8 cellular contexts compared by ENCODE assay signal in the genomic region with DNA sequence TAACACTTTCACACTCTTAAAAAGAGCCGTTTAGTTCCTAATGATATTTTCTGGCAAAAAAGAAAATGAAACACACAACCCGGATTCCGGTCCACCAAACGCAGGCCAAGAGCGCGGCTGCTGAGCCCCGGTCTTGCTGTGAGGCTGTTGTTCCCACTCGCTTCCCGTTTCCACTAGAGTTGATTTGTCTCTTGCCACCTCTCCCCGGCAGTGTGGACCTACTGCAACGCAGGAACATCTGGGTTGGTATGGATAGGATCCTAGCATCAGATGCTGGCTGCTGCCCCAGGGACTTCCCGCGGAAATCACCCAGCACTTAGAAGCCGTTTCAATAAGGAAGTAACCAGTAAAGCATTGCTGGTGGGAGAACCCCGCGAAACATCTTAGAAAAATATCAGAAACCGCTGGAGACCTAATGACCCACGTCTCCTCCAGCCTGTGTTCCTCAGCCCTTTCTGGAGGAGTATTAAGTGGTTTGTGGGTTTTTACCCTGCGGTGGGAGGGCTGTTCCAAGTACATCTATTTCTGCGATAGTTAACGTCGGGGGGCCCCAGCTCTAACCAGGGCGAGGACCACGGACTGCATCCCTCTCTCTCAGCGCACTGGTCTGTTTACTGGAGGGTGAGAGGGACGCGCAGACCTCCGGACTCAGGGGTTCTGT. TPM values are rescaled to one million over a fixed set of nuclear protein-coding genes. Genes with fewer than 3 reads are reported as not detected.
DNase-seq lines count a peak whose midpoint lies in the region; TF ChIP-seq lines count a peak whose summit lies in the region.

No MANE protein-coding gene starts in this region.

- H3K9me3 ChIP-seq in neutrophil, result no peaks in the 10 kb centered on the region

- DNase-seq in HFF-Myc (ENCODE audit: extremely low read depth, low read depth) (no peak), NCI-H2227 (lab: John Stamatoyannopoulos, UW; ENCODE audit: unreplicated experiment) (peak; percentile 44), activated T-cell treated with anti-CD3 and anti-CD28 coated beads for 24 hours (ENCODE audit: low read depth) (peak; percentile 55), fibroblast of peridontal ligament (ENCODE audit: extremely low read depth) (peak; percentile 62), amniotic stem cell (lab: John Stamatoyannopoulos, UW) (no peak)

- TF ChIP-seq CTCF in GM12875 (IDR thresholded peaks at IDR 0.05; ENCODE audit: borderline replicate concordance, insufficient read depth, low read depth, low read length) (no peak), HFF-Myc (IDR thresholded peaks at IDR 0.05; ENCODE audit: low read depth, low read length, missing control alignments) (no peak), neutrophil (IDR thresholded peaks at IDR 0.05) (no peak)

- H3K27ac ChIP-seq in neutrophil, result no peak overlapping the region
- H3K27ac ChIP-seq in temporal lobe (ENCODE audit: low read depth, low read length), result peak overlapping the region; percentile 95

- H3K4me3 ChIP-seq in GM12875 (ENCODE audit: low read depth, low read length) (peak overlapping the region; percentile 88), HFF-Myc (replicated peaks; ENCODE audit: low read depth, low read length) (peak overlapping the region; percentile 82), neutrophil (ENCODE audit: low read depth in 1 of 2, low read length in 1 of 2) (peak overlapping the region; percentile 55 to 61)

- no peaks in the 10 kb centered on the region for H3K36me3 ChIP-seq in neutrophil

- peaks cover 57% of the 10 kb centered on the region for H3K27me3 ChIP-seq in neutrophil

- H3K4me1 ChIP-seq in neutrophil (ENCODE audit: control insufficient read depth in 1 of 2, insufficient read depth in 1 of 2, low read depth in 1 of 2, low read length in 1 of 2), result peaks cover 18 to 30% of the 10 kb centered on the region in 2 experiments

RNA-seq across cellular contexts. Expression of a gene that starts 0.9 kb away (rescaled TPM):
- 10.1 TPM for total RNA-seq in temporal lobe

Comparison
In these comparisons a context has a peak if more than half of its experiments do, and no peak if none do; other contexts are left out.
1. DNase-seq: peak in NCI-H2227 (single experiment), activated T-cell treated with anti-CD3 and anti-CD28 coated beads for 24 hours (single experiment) and fibroblast of peridontal ligament (single experiment); none in HFF-Myc (single experiment) and amniotic stem cell (single experiment).
2. Peak in every context shown above with its lines, with median percentiles within 50 percentile points of each other: H3K4me3 ChIP-seq.